8 cellular contexts compared by ENCODE assay signal in the genomic region with DNA sequence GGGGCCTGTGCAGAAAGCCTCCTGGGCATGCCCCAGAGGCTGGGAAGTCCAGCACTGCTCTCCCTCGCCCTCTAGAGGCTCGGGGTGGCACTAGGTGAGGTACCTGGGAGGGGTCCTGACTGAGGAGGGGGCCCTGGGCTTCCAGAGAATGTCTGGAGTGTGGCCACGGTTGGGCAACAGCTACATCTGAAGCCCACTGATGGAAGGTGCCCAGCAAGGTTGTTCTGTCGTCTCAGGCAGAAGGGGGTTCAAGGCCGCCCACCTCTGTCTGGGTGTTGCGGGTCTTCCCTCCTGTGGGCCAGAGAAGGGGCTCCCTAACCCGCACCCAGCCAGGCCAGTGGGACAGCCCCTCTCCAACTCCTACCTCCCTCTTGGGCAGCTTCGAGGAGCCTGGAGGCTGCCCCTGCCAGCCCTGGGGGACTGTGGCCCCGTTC. TPM values are rescaled to one million over a fixed set of nuclear protein-coding genes. Genes with fewer than 3 reads are reported as not detected.
DNase-seq lines count a peak whose midpoint lies in the region; ATAC-seq lines count a peak whose summit lies in the region.

No MANE protein-coding gene starts in this region.

- H3K27me3 ChIP-seq in aorta (ENCODE audit: control insufficient read depth in 1 of 2, insufficient read depth in 2 of 2, low read length in 1 of 2), result no peaks in the 10 kb centered on the region

- no peaks in the 10 kb centered on the region for H3K9me3 Mint-ChIP-seq in activated CD4-positive, alpha-beta memory T cell treated with anti-CD3 and anti-CD28 coated beads for 36 hours

- H3K9me3 ChIP-seq in aorta (ENCODE audit: control insufficient read depth, low read length), result no peaks in the 10 kb centered on the region

- intact Hi-C loops in activated CD4-positive, alpha-beta memory T cell treated with anti-CD3 and anti-CD28 coated beads for 36 hours (cut with micrococcal nuclease), result no loop called here
- intact Hi-C loops in aorta (cut with DNase I), result loop anchor here in 1 of 2 donors (5.0 kb wide), 1 partner anchor 91 kb away; no protein-coding TSS in a partner anchor

- no peaks in the 10 kb centered on the region for H3K4me1 ChIP-seq in aorta (ENCODE audit: control insufficient read depth in 1 of 2, insufficient read depth in 2 of 2, low read length in 2 of 2)

- H3K36me3 Mint-ChIP-seq in activated CD4-positive, alpha-beta memory T cell treated with anti-CD3 and anti-CD28 coated beads for 36 hours, result no peaks in the 10 kb centered on the region

- H3K27ac Mint-ChIP-seq in activated CD4-positive, alpha-beta memory T cell treated with anti-CD3 and anti-CD28 coated beads for 36 hours, result no peak overlapping the region

- peaks cover 5% of the 10 kb centered on the region for H3K4me1 Mint-ChIP-seq in activated CD4-positive, alpha-beta memory T cell treated with anti-CD3 and anti-CD28 coated beads for 36 hours (ENCODE audit: low read depth)

- DNase-seq in stimulated activated CD4-positive, alpha-beta T cell treated with anti-CD3 and anti-CD28 coated beads, Interleukin-15, amount 100 ng/mL, for 24 hours, result peak; percentile 37
- no peak for DNase-seq in stimulated activated CD4-positive, alpha-beta T cell treated with anti-CD3 and anti-CD28 coated beads, Interleukin-2, amount 100 ng/mL, for 48 hours
- DNase-seq in activated CD4-positive, alpha-beta memory T cell treated with anti-CD3 and anti-CD28 coated beads for 36 hours, result peak; percentile 48
- peak; percentile 90 for DNase-seq in iPS-NIHi11 (ENCODE audit: low spot score)
- peak; percentile 49 to 72 for DNase-seq in aorta
- DNase-seq in hippocampal formation (lab: John Stamatoyannopoulos, UW), result no peak
- no peak for DNase-seq in activated effector memory CD4-positive, alpha-beta T cell treated with anti-CD3 and anti-CD28 coated beads, Interleukin-2, amount 50 U/mL, for 16 hours

- CTCF ChIA-PET in activated CD4-positive, alpha-beta memory T cell treated with anti-CD3 and anti-CD28 coated beads for 36 hours (lab: Charles Lee), result interaction anchor here (0.6 to 2.3 kb wide), 10 partner anchors 9 to 327 kb away, joined by 3 to 19 read pairs (median 4); a partner anchor contains a TSS

- H3K4me3 Mint-ChIP-seq in activated CD4-positive, alpha-beta memory T cell treated with anti-CD3 and anti-CD28 coated beads for 36 hours, result no peak overlapping the region

- no peak overlapping the region for H3K4me3 ChIP-seq in aorta (ENCODE audit: low read length in 2 of 2)

- H3K27me3 Mint-ChIP-seq in activated CD4-positive, alpha-beta memory T cell treated with anti-CD3 and anti-CD28 coated beads for 36 hours, result no peaks in the 10 kb centered on the region

- no peak for ATAC-seq in aorta (ENCODE audit: low FRiP score)
- ATAC-seq in HG03095 (IDR thresholded peaks at IDR 0.05; ENCODE audit: unreplicated experiment), result no peak

- no peaks in the 10 kb centered on the region for H3K36me3 ChIP-seq in aorta (ENCODE audit: control insufficient read depth in 1 of 2, insufficient read depth in 2 of 2, low read length in 1 of 2)

- POLR2A ChIA-PET in activated CD4-positive, alpha-beta memory T cell treated with anti-CD3 and anti-CD28 coated beads for 36 hours (lab: Charles Lee), result no interaction called here

- no peak overlapping the region for H3K27ac ChIP-seq in aorta (ENCODE audit: low read depth in 1 of 2, low read length in 2 of 2)

- WGBS in aorta, 2 donors, result 62% methylated on average over 9 of the region's 9 CpGs

RNA-seq across cellular contexts. Expression of a gene that starts 11.4 kb away (rescaled TPM):
- 10 to 100 TPM; 28.9 to 35.1 TPM for total RNA-seq in activated CD4-positive, alpha-beta memory T cell treated with anti-CD3 and anti-CD28 coated beads for 36 hours
- 100 to 1,000 TPM; 107 to 247 TPM for total RNA-seq in aorta
- 1 to 10 TPM; 7.6 to 8.0 TPM for polyA plus RNA-seq in aorta

Comparison
In these comparisons a context has a peak if more than half of its experiments do, and no peak if none do; other contexts are left out.
1. DNase-seq: peak in stimulated activated CD4-positive, alpha-beta T cell treated with anti-CD3 and anti-CD28 coated beads, Interleukin-15, amount 100 ng/mL, for 24 hours (single experiment), activated CD4-positive, alpha-beta memory T cell treated with anti-CD3 and anti-CD28 coated beads for 36 hours (single experiment), iPS-NIHi11 (single experiment) and aorta (2 of 2); none in stimulated activated CD4-positive, alpha-beta T cell treated with anti-CD3 and anti-CD28 coated beads, Interleukin-2, amount 100 ng/mL, for 48 hours (0 of 2), hippocampal formation (0 of 2) and activated effector memory CD4-positive, alpha-beta T cell treated with anti-CD3 and anti-CD28 coated beads, Interleukin-2, amount 50 U/mL, for 16 hours (single experiment).